31 cellular contexts compared by ENCODE assay signal in the genomic region with DNA sequence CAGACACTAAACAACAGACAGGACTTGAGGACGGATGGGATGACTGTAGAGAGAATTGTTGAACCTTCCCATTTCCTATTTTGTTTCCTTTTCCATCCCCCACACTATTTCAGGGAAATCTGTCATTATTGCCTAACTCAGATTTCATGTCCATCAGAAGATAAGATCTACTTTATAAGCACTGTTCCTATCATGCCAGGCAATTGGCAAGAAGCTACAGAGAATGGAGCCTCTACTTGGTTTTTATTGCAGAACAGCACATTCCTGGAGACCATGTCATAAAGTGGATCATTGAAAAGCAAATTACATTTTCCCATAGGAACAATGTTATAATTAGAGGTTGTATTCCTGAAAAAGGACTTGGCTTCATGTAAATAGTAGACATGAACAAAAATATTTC.
"Had no signal": no experiment of that assay in that cellular context is flagged by ENCODE, and none has a peak within 500 bp of the region (broad histone marks: within the 10 kb centered on the region; RNA-seq: fewer than 3 reads in every experiment).

No MANE protein-coding gene starts in this region.

- DNase-seq: activated CD4-positive, alpha-beta T cell treated with anti-CD3 and anti-CD28 coated beads, Interleukin-2, amount 10 ng/mL, durations not matched to agents 24 days and 14 days; activated CD4-positive, CD25-positive, alpha-beta regulatory T cell treated with anti-CD3 and anti-CD28 coated beads, Interleukin-2, amount 50 U/mL, for 72 hours; activated CD8-positive, alpha-beta memory T cell treated with anti-CD3 and anti-CD28 coated beads, Interleukin-2, amount 10 ng/mL, durations not matched to agents 7 days and 5 days; activated CD8-positive, alpha-beta T cell treated with anti-CD3 and anti-CD28 coated beads for 36 hours; activated effector memory CD4-positive, alpha-beta T cell treated with anti-CD3 and anti-CD28 coated beads, Interleukin-2, amount 50 U/mL, for 16 hours; activated naive CD4-positive, alpha-beta T cell treated with anti-CD3 and anti-CD28 coated beads for 36 hours; activated naive CD8-positive, alpha-beta T cell treated with anti-CD3 and anti-CD28 coated beads for 36 hours; brain microvascular endothelial cell; central memory CD4-positive, alpha-beta T cell; endodermal cell; head of caudate nucleus; hippocampal formation; kidney; left colon; pancreas; retina; small intestine; stimulated activated CD4-positive, alpha-beta T cell treated with anti-CD3 and anti-CD28 coated beads, Interleukin-4, amount 100 ng/mL, for 24 hours; stimulated activated naive CD8-positive, alpha-beta T cell treated with anti-CD3 and anti-CD28 coated beads, Interleukin-15, amount 100 ng/mL, for 72 hours; T-helper 2 cell; thyroid gland; upper lobe of left lung had no signal

- H3K27me3 ChIP-seq: brain microvascular endothelial cell, neutrophil, pancreas, thyroid gland, upper lobe of left lung had no signal

- H3K36me3 Mint-ChIP-seq: activated CD8-positive, alpha-beta memory T cell treated with anti-CD3 and anti-CD28 coated beads, Interleukin-2, amount 10 ng/mL, durations not matched to agents 7 days and 5 days; activated naive CD8-positive, alpha-beta T cell treated with anti-CD3 and anti-CD28 coated beads for 36 hours; memory B cell; natural killer cell treated with Interleukin-12 subunit alpha and Interleukin-12 subunit beta and Interleukin-15 and Interleukin-18, amount 100 ng/mL, for 72 hours; stimulated activated effector memory CD8-positive, alpha-beta T cell treated with anti-CD3 and anti-CD28 coated beads, Interleukin-12 subunit alpha, Interleukin-12 subunit beta, amount 100 ng/mL, for 72 hours had no signal

- H3K4me1 ChIP-seq: pancreas, prostate gland, thyroid gland, upper lobe of left lung had no signal

- H3K4me1 Mint-ChIP-seq: activated CD4-positive, alpha-beta T cell treated with anti-CD3 and anti-CD28 coated beads, Interleukin-2, amount 10 ng/mL, durations not matched to agents 24 days and 14 days; activated CD8-positive, alpha-beta memory T cell treated with anti-CD3 and anti-CD28 coated beads, Interleukin-2, amount 10 ng/mL, durations not matched to agents 7 days and 5 days; activated naive CD8-positive, alpha-beta T cell treated with anti-CD3 and anti-CD28 coated beads for 36 hours; endodermal cell; stimulated activated effector memory CD8-positive, alpha-beta T cell treated with anti-CD3 and anti-CD28 coated beads, Interleukin-12 subunit alpha, Interleukin-12 subunit beta, amount 100 ng/mL, for 72 hours; stimulated activated naive CD8-positive, alpha-beta T cell treated with anti-CD3 and anti-CD28 coated beads, Interleukin-15, amount 100 ng/mL, for 72 hours had no signal

- H3K9me3 Mint-ChIP-seq: activated CD4-positive, alpha-beta T cell treated with anti-CD3 and anti-CD28 coated beads, Interleukin-2, amount 10 ng/mL, durations not matched to agents 24 days and 14 days; activated CD8-positive, alpha-beta T cell treated with anti-CD3 and anti-CD28 coated beads for 36 hours; activated naive CD4-positive, alpha-beta T cell treated with anti-CD3 and anti-CD28 coated beads for 36 hours; activated naive CD8-positive, alpha-beta T cell treated with anti-CD3 and anti-CD28 coated beads for 36 hours; activated T-helper 1 cell treated with anti-CD3 and anti-CD28 coated beads, Interleukin-12 subunit alpha, Interleukin-12 subunit beta, Interleukin-2, Interleukin-4 antibody, amounts not matched to agents 30 ng/mL and 10 ng/mL and 1 ng/mL, durations not matched to agents 14 hours and 24 hours and 36 hours; dendritic cell treated with granulocyte-macrophage colony-stimulating factor and Interleukin-4, amounts not matched to agents 40 ng/mL and 50 ng/mL, for 4 days; memory B cell; stimulated activated effector memory CD8-positive, alpha-beta T cell treated with anti-CD3 and anti-CD28 coated beads, Interleukin-12 subunit alpha, Interleukin-12 subunit beta, amount 100 ng/mL, for 72 hours; stimulated activated naive CD8-positive, alpha-beta T cell treated with anti-CD3 and anti-CD28 coated beads, Interleukin-15, amount 100 ng/mL, for 72 hours had no signal

- ATAC-seq: activated CD8-positive, alpha-beta memory T cell treated with anti-CD3 and anti-CD28 coated beads, Interleukin-2, amount 10 ng/mL, durations not matched to agents 7 days and 5 days; activated CD8-positive, alpha-beta T cell treated with anti-CD3 and anti-CD28 coated beads for 36 hours; esophagus mucosa; left colon; natural killer cell treated with Interleukin-12 subunit alpha and Interleukin-12 subunit beta and Interleukin-15 and Interleukin-18, amount 100 ng/mL, for 72 hours; pancreas; sciatic nerve; stimulated activated effector memory CD8-positive, alpha-beta T cell treated with anti-CD3 and anti-CD28 coated beads, Interleukin-12 subunit alpha, Interleukin-12 subunit beta, amount 100 ng/mL, for 72 hours; stimulated activated naive CD8-positive, alpha-beta T cell treated with anti-CD3 and anti-CD28 coated beads, Interleukin-15, amount 100 ng/mL, for 72 hours had no signal

- H3K36me3 ChIP-seq: brain microvascular endothelial cell, neutrophil, pancreas, prostate gland, thyroid gland, upper lobe of left lung had no signal

- H3K9me3 ChIP-seq: neutrophil, pancreas, prostate gland, thyroid gland, upper lobe of left lung had no signal

- H3K4me3 Mint-ChIP-seq: activated CD4-positive, alpha-beta T cell treated with anti-CD3 and anti-CD28 coated beads, Interleukin-2, amount 10 ng/mL, durations not matched to agents 24 days and 14 days; activated CD8-positive, alpha-beta memory T cell treated with anti-CD3 and anti-CD28 coated beads, Interleukin-2, amount 10 ng/mL, durations not matched to agents 7 days and 5 days; activated CD8-positive, alpha-beta T cell treated with anti-CD3 and anti-CD28 coated beads for 36 hours; activated naive CD4-positive, alpha-beta T cell treated with anti-CD3 and anti-CD28 coated beads for 36 hours; activated naive CD8-positive, alpha-beta T cell treated with anti-CD3 and anti-CD28 coated beads for 36 hours; activated T-helper 1 cell treated with anti-CD3 and anti-CD28 coated beads, Interleukin-12 subunit alpha, Interleukin-12 subunit beta, Interleukin-2, Interleukin-4 antibody, amounts not matched to agents 30 ng/mL and 10 ng/mL and 1 ng/mL, durations not matched to agents 14 hours and 24 hours and 36 hours; dendritic cell treated with granulocyte-macrophage colony-stimulating factor and Interleukin-4, amounts not matched to agents 40 ng/mL and 50 ng/mL, for 4 days; endodermal cell; memory B cell; natural killer cell treated with Interleukin-12 subunit alpha and Interleukin-12 subunit beta and Interleukin-15 and Interleukin-18, amount 100 ng/mL, for 72 hours; stimulated activated effector memory CD8-positive, alpha-beta T cell treated with anti-CD3 and anti-CD28 coated beads, Interleukin-12 subunit alpha, Interleukin-12 subunit beta, amount 100 ng/mL, for 72 hours; stimulated activated naive CD8-positive, alpha-beta T cell treated with anti-CD3 and anti-CD28 coated beads, Interleukin-15, amount 100 ng/mL, for 72 hours had no signal

- H3K27ac ChIP-seq: brain microvascular endothelial cell, neutrophil, pancreas, prostate gland, thyroid gland, upper lobe of left lung had no signal

- H3K27me3 Mint-ChIP-seq: activated naive CD8-positive, alpha-beta T cell treated with anti-CD3 and anti-CD28 coated beads for 36 hours; dendritic cell treated with granulocyte-macrophage colony-stimulating factor and Interleukin-4, amounts not matched to agents 40 ng/mL and 50 ng/mL, for 4 days; memory B cell; stimulated activated naive CD8-positive, alpha-beta T cell treated with anti-CD3 and anti-CD28 coated beads, Interleukin-15, amount 100 ng/mL, for 72 hours had no signal

- H3K4me3 ChIP-seq: pancreas, prostate gland, thyroid gland, upper lobe of left lung had no signal

- H3K27ac Mint-ChIP-seq: activated CD4-positive, alpha-beta T cell treated with anti-CD3 and anti-CD28 coated beads, Interleukin-2, amount 10 ng/mL, durations not matched to agents 24 days and 14 days; activated CD8-positive, alpha-beta memory T cell treated with anti-CD3 and anti-CD28 coated beads, Interleukin-2, amount 10 ng/mL, durations not matched to agents 7 days and 5 days; activated CD8-positive, alpha-beta T cell treated with anti-CD3 and anti-CD28 coated beads for 36 hours; activated naive CD4-positive, alpha-beta T cell treated with anti-CD3 and anti-CD28 coated beads for 36 hours; activated naive CD8-positive, alpha-beta T cell treated with anti-CD3 and anti-CD28 coated beads for 36 hours; activated T-helper 1 cell treated with anti-CD3 and anti-CD28 coated beads, Interleukin-12 subunit alpha, Interleukin-12 subunit beta, Interleukin-2, Interleukin-4 antibody, amounts not matched to agents 30 ng/mL and 10 ng/mL and 1 ng/mL, durations not matched to agents 14 hours and 24 hours and 36 hours; dendritic cell treated with granulocyte-macrophage colony-stimulating factor and Interleukin-4, amounts not matched to agents 40 ng/mL and 50 ng/mL, for 4 days; endodermal cell; natural killer cell treated with Interleukin-12 subunit alpha and Interleukin-12 subunit beta and Interleukin-15 and Interleukin-18, amount 100 ng/mL, for 72 hours; stimulated activated effector memory CD8-positive, alpha-beta T cell treated with anti-CD3 and anti-CD28 coated beads, Interleukin-12 subunit alpha, Interleukin-12 subunit beta, amount 100 ng/mL, for 72 hours had no signal
